Comparison of ENCODE assay signal across 10 cellular contexts in genomic region chr1:173122344-173122880, GRCh38.
A peak's percentile ranks its signal among the peaks of the same experiment; 100 is the strongest.
DNase-seq lines count a peak whose midpoint lies in the region; TF ChIP-seq lines count a peak whose summit lies in the region.
"Had no signal": no experiment of that assay in that cellular context is flagged by ENCODE, and none has a peak within 500 bp of the region (broad histone marks: within the 10 kb centered on the region; RNA-seq: fewer than 3 reads in every experiment).

No MANE protein-coding gene starts in this region.

- BruUV-seq in PC-9 (replicated peaks; lab: Mats Ljungman, UMichigan) = no TSS peak

- H3K4me3 ChIP-seq in BLaER1 treated with 17β-estradiol and CSF1 and Interleukin-3, amounts not matched to agents 10 nM and 100 nM = peak overlapping the region in 3 of 10 experiments; percentile 4 to 33 (median 14); a peak in 2 of 20 replicates
- no peak overlapping the region; the same call in 1 of the 2 replicates for H3K4me3 ChIP-seq in PC-9
- H3K4me3 ChIP-seq in fibroblast of lung (replicated peaks in 1 of 4; ENCODE audit: control extremely low read depth in 1 of 4, insufficient read depth in 1 of 4, low read depth in 3 of 4, low read length in 4 of 4) = peak overlapping the region in 3 of 4 experiments; percentile 7 to 27 (median 20)
- H3K4me3 ChIP-seq in osteoblast (ENCODE audit: insufficient read depth, low read length) = peak overlapping the region; percentile 47
- no peak overlapping the region for H3K4me3 ChIP-seq in neuronal stem cell (ENCODE audit: low read length in 2 of 2)

- peak overlapping the region; percentile 43 to 80 (median 69); a peak in 21 of 22 replicates for H3K9ac ChIP-seq in BLaER1 treated with 17β-estradiol and CSF1 and Interleukin-3, amounts not matched to agents 10 nM and 100 nM
- H3K9ac ChIP-seq in fibroblast of lung (ENCODE audit: insufficient read depth, low read length) (no peak overlapping the region), neuronal stem cell (ENCODE audit: low read depth, low read length, poor library complexity) (no peak overlapping the region)

- TF ChIP-seq CTCF in PC-9 (conservative IDR thresholded peaks at IDR 0.05) (no peak), fibroblast of lung (conservative IDR thresholded peaks at IDR 0.05 in 1 of 2, IDR thresholded peaks at IDR 0.05 in 1 of 2; ENCODE audit: low read depth in 1 of 2, low read length in 2 of 2) (no peak), osteoblast (IDR thresholded peaks at IDR 0.05; ENCODE audit: extremely low read depth, low read depth, low read length) (no peak)

- H3F3A ChIP-seq in PC-9 (ENCODE audit: insufficient read depth, low read depth) = peaks cover 6% of the 10 kb centered on the region; the same call in 1 of the 2 replicates

- no peak overlapping the region for H2BK120ac ChIP-seq in neuronal stem cell (ENCODE audit: low read depth, low read length)

- peaks cover 21 to 86% (median 46%) of the 10 kb centered on the region in 10 experiments for H3K4me1 ChIP-seq in BLaER1 treated with 17β-estradiol and CSF1 and Interleukin-3, amounts not matched to agents 10 nM and 100 nM
- H3K4me1 ChIP-seq in PC-9 (replicated peaks; ENCODE audit: insufficient read depth) (peaks cover 15% of the 10 kb centered on the region), fibroblast of lung (ENCODE audit: control insufficient read depth, extremely low read depth, insufficient read depth, low read length) (peaks cover 8% of the 10 kb centered on the region), osteoblast (ENCODE audit: insufficient read depth, low read length) (peaks cover 15% of the 10 kb centered on the region), neuronal stem cell (ENCODE audit: control insufficient read depth in 2 of 2, insufficient read depth in 1 of 2, low read depth in 1 of 2, low read length in 2 of 2) (peaks cover 0 to 4% of the 10 kb centered on the region in 2 donors)

- no peak overlapping the region for H2BK15ac ChIP-seq in neuronal stem cell (ENCODE audit: low read length)

- CTCF ChIA-PET in PC-9 (lab: Charles Lee) = no interaction called here

- H3K18ac ChIP-seq in neuronal stem cell (ENCODE audit: low read length) = no peak overlapping the region

- H3K14ac ChIP-seq in neuronal stem cell (ENCODE audit: low read length) = no peak overlapping the region

- no peak overlapping the region for H2BK12ac ChIP-seq in neuronal stem cell (ENCODE audit: low read length)

- H2AFZ ChIP-seq in PC-9 (no peak overlapping the region), fibroblast of lung (ENCODE audit: low read length) (peak overlapping the region; percentile 11), osteoblast (ENCODE audit: low read length) (peak overlapping the region; percentile 90), neuronal stem cell (ENCODE audit: low read length) (no peak overlapping the region)

- intact Hi-C loops in PC-9 (cut with micrococcal nuclease; ENCODE audit: unreplicated experiment) = loop anchor here (5.0 to 10.0 kb wide), 3 partner anchors 72 to 295 kb away; no protein-coding TSS in a partner anchor

- H3K79me2 ChIP-seq in PC-9 (ENCODE audit: low read depth) (no peaks in the 10 kb centered on the region), fibroblast of lung (ENCODE audit: control insufficient read depth, insufficient read depth, low read length) (no peaks in the 10 kb centered on the region), osteoblast (ENCODE audit: insufficient read depth, low read length) (no peaks in the 10 kb centered on the region)

- no peak overlapping the region for H4K8ac ChIP-seq in neuronal stem cell (ENCODE audit: low read depth, low read length)

- POLR2A ChIA-PET in PC-9 (lab: Charles Lee; ENCODE audit: unreplicated experiment) = interaction anchor here (0.6 to 1.1 kb wide), 2 partner anchors 68 to 118 kb away, joined by 8 to 11 read pairs; no protein-coding TSS in a partner anchor

- no peaks in the 10 kb centered on the region for H3K79me1 ChIP-seq in neuronal stem cell (ENCODE audit: low read depth, low read length)

- WGBS in neuronal stem cell (ENCODE audit: extremely low coverage in 2 of 2, insufficient read length in 2 of 2, insufficient replicate concordance in 1 of 2), 2 donors = no CpG with 5 or more reads among the region's 2 CpGs

- no peaks in the 10 kb centered on the region for H4K20me1 ChIP-seq in BLaER1 treated with 17β-estradiol and CSF1 and Interleukin-3, amounts not matched to agents 10 nM and 100 nM
- H4K20me1 ChIP-seq in PC-9 (ENCODE audit: insufficient read depth) = no peaks in the 10 kb centered on the region
- H4K20me1 ChIP-seq in fibroblast of lung (ENCODE audit: control insufficient read depth, extremely low read depth, insufficient read depth, low read length) = no peaks in the 10 kb centered on the region
- H4K20me1 ChIP-seq in osteoblast (ENCODE audit: insufficient read depth, low read length) = no peaks in the 10 kb centered on the region

- no peaks in the 10 kb centered on the region for H3K36me3 ChIP-seq in BLaER1 treated with 17β-estradiol and CSF1 and Interleukin-3, amounts not matched to agents 10 nM and 100 nM
- H3K36me3 ChIP-seq in PC-9 (ENCODE audit: low read depth) = no peaks in the 10 kb centered on the region
- H3K36me3 ChIP-seq in fibroblast of lung (ENCODE audit: control insufficient read depth, insufficient read depth, low read length) = no peaks in the 10 kb centered on the region
- no peaks in the 10 kb centered on the region for H3K36me3 ChIP-seq in osteoblast (ENCODE audit: insufficient read depth, low read length)
- no peaks in the 10 kb centered on the region for H3K36me3 ChIP-seq in neuronal stem cell (replicated peaks in 1 of 2; ENCODE audit: control insufficient read depth in 2 of 2, insufficient read depth in 2 of 2, low read length in 2 of 2)

- no peak overlapping the region for H4K91ac ChIP-seq in neuronal stem cell (ENCODE audit: low read depth, low read length, poor library complexity)

- H3K9me2 ChIP-seq in PC-9 (ENCODE audit: insufficient read depth) = no peaks in the 10 kb centered on the region

- no peak overlapping the region for H2AK5ac ChIP-seq in neuronal stem cell (ENCODE audit: low read depth, low read length)

- no peak overlapping the region for H2BK5ac ChIP-seq in neuronal stem cell (ENCODE audit: low read length)

- peak overlapping the region; percentile 63 to 88 (median 70) for H3K4me2 ChIP-seq in BLaER1 treated with 17β-estradiol and CSF1 and Interleukin-3, amounts not matched to agents 10 nM and 100 nM
- H3K4me2 ChIP-seq in PC-9 = peak overlapping the region; percentile 62
- H3K4me2 ChIP-seq in fibroblast of lung (ENCODE audit: extremely low read depth, insufficient read depth, low read length) = peak overlapping the region; percentile 26
- peak overlapping the region; percentile 86 for H3K4me2 ChIP-seq in osteoblast (ENCODE audit: insufficient read depth, low read length)
- H3K4me2 ChIP-seq in neuronal stem cell (ENCODE audit: insufficient read depth, low read length, poor library complexity, severe bottlenecking) = no peak overlapping the region

- no peak overlapping the region for H3K4ac ChIP-seq in neuronal stem cell (ENCODE audit: low read length)

- H3K27ac ChIP-seq in BLaER1 treated with 17β-estradiol and CSF1 and Interleukin-3, amounts not matched to agents 10 nM and 100 nM = peak overlapping the region; percentile 71 to 90 (median 82)
- H3K27ac ChIP-seq in PC-9 (0 out of 2 replicates have a peak overlapping the region, but pooled peaks have one; percentile 10), fibroblast of lung (ENCODE audit: insufficient read depth, low read length) (peak overlapping the region; percentile 60), osteoblast (ENCODE audit: low read depth, low read length) (peak overlapping the region; percentile 85), neuronal stem cell (replicated peaks; ENCODE audit: low read length) (no peak overlapping the region)

- H3K27me3 ChIP-seq in BLaER1 treated with 17β-estradiol and CSF1 and Interleukin-3, amounts not matched to agents 10 nM and 100 nM = no peaks in the 10 kb centered on the region
- no peaks in the 10 kb centered on the region for H3K27me3 ChIP-seq in PC-9 (ENCODE audit: insufficient read depth, low read depth)
- H3K27me3 ChIP-seq in fibroblast of lung (ENCODE audit: control insufficient read depth, insufficient read depth, low read length) = no peaks in the 10 kb centered on the region
- no peaks in the 10 kb centered on the region for H3K27me3 ChIP-seq in osteoblast (ENCODE audit: insufficient read depth, low read length)
- H3K27me3 ChIP-seq in neuronal stem cell (ENCODE audit: control insufficient read depth in 3 of 3, insufficient read depth in 3 of 3, low read depth in 1 of 3, low read length in 3 of 3) = no peaks in the 10 kb centered on the region

- H3K9me3 ChIP-seq in BLaER1 treated with 17β-estradiol and CSF1 and Interleukin-3, amounts not matched to agents 10 nM and 100 nM (replicated peaks in 1 of 11) = peaks cover 0 to 9% (median 0%) of the 10 kb centered on the region in 11 experiments; a peak in 9 of 22 replicates
- H3K9me3 ChIP-seq in PC-9 (ENCODE audit: insufficient read depth, low read depth) = no peaks in the 10 kb centered on the region
- no peaks in the 10 kb centered on the region for H3K9me3 ChIP-seq in fibroblast of lung (ENCODE audit: control insufficient read depth, insufficient read depth, low read depth, low read length)
- no peaks in the 10 kb centered on the region for H3K9me3 ChIP-seq in osteoblast (ENCODE audit: low read depth, low read length)
- H3K9me3 ChIP-seq in neuronal stem cell (replicated peaks in 1 of 2; ENCODE audit: control insufficient read depth in 2 of 2, insufficient read depth in 1 of 2, low read depth in 1 of 2, low read length in 2 of 2) = no peaks in the 10 kb centered on the region

- DNase-seq in PC-9 (no peak), fibroblast of lung (ENCODE audit: low read depth in 2 of 2) (peak; percentile 4 to 81), osteoblast (ENCODE audit: insufficient read length, low spot score, missing footprints) (no peak), NCI-H1436 treated with DMSO at 0.1 percent for 48 hours (lab: John Stamatoyannopoulos, UW) (no peak), neuronal stem cell (ENCODE audit: low spot score) (no peak), NCI-H2029 (lab: John Stamatoyannopoulos, UW) (no peak)
- DNase-seq in stimulated activated CD4-positive, alpha-beta T cell treated with anti-CD3 and anti-CD28 coated beads, Interleukin-4, amount 100 ng/mL, for 24 hours = no peak
- DNase-seq: activated naive CD4-positive, alpha-beta T cell; DMS 273 treated with DMSO at 0.1 percent for 48 hours had no signal

- H3K23ac ChIP-seq in neuronal stem cell (ENCODE audit: low read depth, low read length, poor library complexity) = no peak overlapping the region

Comparison
In these comparisons a context has a peak if more than half of its experiments do, and no peak if none do; other contexts are left out.
1. H3K4me3 ChIP-seq: peak in fibroblast of lung (3 of 4) and osteoblast (single experiment); none in PC-9 (single experiment) and neuronal stem cell (0 of 2).
2. H3K9ac ChIP-seq: peak in BLaER1 treated with 17β-estradiol and CSF1 and Interleukin-3, amounts not matched to agents 10 nM and 100 nM (11 of 11); none in fibroblast of lung (single experiment) and neuronal stem cell (single experiment).
3. DNase-seq: peak in fibroblast of lung (2 of 2); none in PC-9 (0 of 2), osteoblast (single experiment), NCI-H1436 treated with DMSO at 0.1 percent for 48 hours (single experiment), neuronal stem cell (single experiment), NCI-H2029 (single experiment) and stimulated activated CD4-positive, alpha-beta T cell treated with anti-CD3 and anti-CD28 coated beads, Interleukin-4, amount 100 ng/mL, for 24 hours (single experiment).
4. H2AFZ ChIP-seq: peak in fibroblast of lung (single experiment) and osteoblast (single experiment); none in PC-9 (single experiment) and neuronal stem cell (single experiment).